In the genomic region with DNA sequence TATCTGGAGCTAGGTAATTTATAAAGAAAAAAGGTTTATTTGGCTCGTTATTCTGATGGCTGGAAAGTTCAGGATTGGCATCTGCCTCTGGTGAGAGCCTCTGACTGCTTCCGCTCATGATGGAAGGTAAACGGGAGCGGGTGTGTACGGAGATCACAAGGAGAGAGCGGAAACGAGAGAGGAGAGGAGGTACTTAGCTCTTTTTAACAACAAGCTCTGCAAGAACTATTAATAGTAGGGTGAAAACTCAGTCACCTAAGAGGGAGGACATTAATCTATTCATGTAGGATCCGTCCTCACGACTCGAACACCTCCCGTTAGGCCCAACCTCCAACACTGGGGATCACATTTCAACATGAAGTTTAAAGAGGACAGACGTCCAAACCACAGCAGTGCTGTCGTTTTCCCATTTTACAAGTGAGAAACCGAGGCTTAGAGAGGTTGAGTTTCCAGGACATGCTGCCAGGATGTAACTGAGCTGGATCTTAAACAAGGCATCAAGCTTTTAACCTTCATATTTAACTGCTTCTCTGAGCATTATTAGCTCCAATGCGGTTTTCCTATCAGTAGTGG, we compare ENCODE assay signal across 1 cellular context.
TF ChIP-seq lines count a peak whose summit lies in the region.

No MANE protein-coding gene starts in this region.

TF ChIP-seq in IMR-90, 13 proteins besides CTCF, POLR2A, EP300 and RAD21 (continued from another document):
- TF ChIP-seq USF2 (IDR thresholded peaks at IDR 0.05; ENCODE audit: low read depth, low read length), result no peak
- no peak for TF ChIP-seq MAZ (IDR thresholded peaks at IDR 0.05; ENCODE audit: borderline replicate concordance, low read depth, low read length)
- TF ChIP-seq NFE2L2 (IDR thresholded peaks at IDR 0.05; ENCODE audit: low read depth, low read length), result no peak
- TF ChIP-seq BHLHE40 (IDR thresholded peaks at IDR 0.05; ENCODE audit: low read depth, low read length), result no peak
- no peak for TF ChIP-seq MAFK (IDR thresholded peaks at IDR 0.05; ENCODE audit: low read depth, low read length)
- TF ChIP-seq CHD1 (IDR thresholded peaks at IDR 0.05; ENCODE audit: low read depth, low read length), result no peak
- no peak for TF ChIP-seq FOS (IDR thresholded peaks at IDR 0.05; ENCODE audit: low read depth, low read length)
TF ChIP-seq in IMR-90: peak in this region for 0.
